Comparison of ENCODE assay signal across 23 cellular contexts in genomic region chr4:48403358-48403757, GRCh38.
"Had no signal": no experiment of that assay in that cellular context is flagged by ENCODE, and none has a peak within 500 bp of the region (broad histone marks: within the 10 kb centered on the region; RNA-seq: fewer than 3 reads in every experiment).

No MANE protein-coding gene starts in this region.

- DNase-seq: activated CD4-positive, alpha-beta T cell treated with anti-CD3 and anti-CD28 coated beads for 48 hours; activated CD4-positive, alpha-beta T cell treated with anti-CD3 and anti-CD28 coated beads, Interleukin-2, amount 50 U/mL, for 4 hours; activated CD8-positive, alpha-beta memory T cell treated with anti-CD3 and anti-CD28 coated beads, Interleukin-2, amount 50 U/mL, for 48 hours; activated CD8-positive, alpha-beta T cell treated with anti-CD3 and anti-CD28 coated beads, Interleukin-2, amount 10 ng/mL, durations not matched to agents 7 days and 5 days; activated naive CD4-positive, alpha-beta T cell treated with anti-CD3 and anti-CD28 coated beads, Interleukin-2, amount 50 U/mL, for 16 hours; activated naive CD8-positive, alpha-beta T cell treated with anti-CD3 and anti-CD28 coated beads, Interleukin-2, amount 10 ng/mL, durations not matched to agents 7 days and 5 days; activated T-cell treated with anti-CD3 and anti-CD28 coated beads, Interleukin-2, amount 50 U/mL, for 1 hour; adrenal gland; KG1; NCI-H1092; NCI-H1417; NCI-H1930; NCI-H2171; NCI-H2227 treated with DMSO at 0.1 percent for 48 hours; NCI-H446 treated with DMSO at 0.1 percent for 48 hours; NCI-H69; NK-92 treated with Interleukin-12 subunit alpha and Interleukin-12 subunit beta, amount 100 ng/mL, for 24 hours; Peyer's patch; SHP77 treated with DMSO at 0.1 percent for 48 hours had no signal

- H3K9me3 Mint-ChIP-seq: activated naive CD8-positive, alpha-beta T cell treated with anti-CD3 and anti-CD28 coated beads, Interleukin-2, amount 10 ng/mL, durations not matched to agents 7 days and 5 days; central memory CD8-positive, alpha-beta T cell; T-helper 1 cell treated with Interleukin-12 subunit alpha and Interleukin-12 subunit beta and Interleukin-4 antibody, amounts not matched to agents 30 μg/mL and 1 μg/mL, for 36 hours had no signal

- H3K4me3 ChIP-seq: adrenal gland, breast epithelium, Peyer's patch had no signal

- H3K4me3 Mint-ChIP-seq: activated CD8-positive, alpha-beta T cell treated with anti-CD3 and anti-CD28 coated beads, Interleukin-2, amount 10 ng/mL, durations not matched to agents 7 days and 5 days; activated naive CD8-positive, alpha-beta T cell treated with anti-CD3 and anti-CD28 coated beads, Interleukin-2, amount 10 ng/mL, durations not matched to agents 7 days and 5 days; central memory CD8-positive, alpha-beta T cell; T-helper 1 cell treated with Interleukin-12 subunit alpha and Interleukin-12 subunit beta and Interleukin-4 antibody, amounts not matched to agents 30 μg/mL and 1 μg/mL, for 36 hours had no signal

- H3K27me3 ChIP-seq: adrenal gland, breast epithelium, Peyer's patch had no signal

- H3K27ac Mint-ChIP-seq: activated CD8-positive, alpha-beta T cell treated with anti-CD3 and anti-CD28 coated beads, Interleukin-2, amount 10 ng/mL, durations not matched to agents 7 days and 5 days; activated naive CD8-positive, alpha-beta T cell treated with anti-CD3 and anti-CD28 coated beads, Interleukin-2, amount 10 ng/mL, durations not matched to agents 7 days and 5 days; T-helper 1 cell treated with Interleukin-12 subunit alpha and Interleukin-12 subunit beta and Interleukin-4 antibody, amounts not matched to agents 30 μg/mL and 1 μg/mL, for 36 hours had no signal

- H3K27ac ChIP-seq: adrenal gland, breast epithelium, Peyer's patch had no signal

- ATAC-seq: activated CD4-positive, CD25-positive, alpha-beta regulatory T cell treated with anti-CD3 and anti-CD28 coated beads, Interleukin-2, amount 50 U/mL, for 24 hours; activated CD8-positive, alpha-beta T cell treated with anti-CD3 and anti-CD28 coated beads, Interleukin-2, amount 10 ng/mL, durations not matched to agents 7 days and 5 days had no signal

- H3K9me3 ChIP-seq: adrenal gland, breast epithelium, Peyer's patch had no signal

- H3K27me3 Mint-ChIP-seq: activated naive CD8-positive, alpha-beta T cell treated with anti-CD3 and anti-CD28 coated beads, Interleukin-2, amount 10 ng/mL, durations not matched to agents 7 days and 5 days; central memory CD8-positive, alpha-beta T cell had no signal

- H3K4me1 ChIP-seq: adrenal gland, breast epithelium, Peyer's patch had no signal

- H3K36me3 ChIP-seq: adrenal gland, breast epithelium had no signal
